9 cellular contexts compared by ENCODE assay signal in genomic region chr2:120856421-120856862, GRCh38.
DNase-seq lines count a peak whose midpoint lies in the region; TF ChIP-seq lines count a peak whose summit lies in the region.
"Had no signal": no experiment of that assay in that cellular context is flagged by ENCODE, and none has a peak within 500 bp of the region (broad histone marks: within the 10 kb centered on the region; RNA-seq: fewer than 3 reads in every experiment).

No MANE protein-coding gene starts in this region.

- no peak for TF ChIP-seq EP300 in transverse colon (IDR thresholded peaks at IDR 0.05; ENCODE audit: low read depth)

- no peak overlapping the region for H3K4me3 ChIP-seq in transverse colon
- H3K4me3 ChIP-seq: stomach had no signal

- in situ Hi-C loops in transverse colon (cut with MboI; ENCODE audit: low pct_ligation_motif_present in 1 of 4, low pct_unique_long_range_greater_than_20kb in 1 of 4, low sequenced_read_pairs in 3 of 4): no loop called here
- in situ Hi-C loops in GM13977 (cut with MboI; ENCODE audit: low pct_unique_long_range_greater_than_20kb, low sequenced_read_pairs, unreplicated experiment): no loop called here

- H3K4me1 ChIP-seq in transverse colon: no peaks in the 10 kb centered on the region

- DNase-seq in HCEC 1CT: peak; percentile 19
- DNase-seq in astrocyte of the hippocampus (ENCODE audit: low read depth, low spot score): peak; percentile 80
- peak; percentile 71 for DNase-seq in left kidney (ENCODE audit: low read depth, low spot score)
- no peak for DNase-seq in transverse colon
- DNase-seq in NCI-H146 (lab: John Stamatoyannopoulos, UW): no peak
- no peak for DNase-seq in activated T-cell treated with anti-CD3 and anti-CD28 coated beads, Interleukin-2, amount 50 U/mL, for 48 hours
- no peak for DNase-seq in GM13977 (ENCODE audit: low spot score)
- DNase-seq: stimulated activated CD4-positive, alpha-beta T cell treated with anti-CD3 and anti-CD28 coated beads, Interleukin-1b, Interleukin-23, amount 100 ng/mL, for 48 hours; stomach had no signal

- no peaks in the 10 kb centered on the region for H3K9me3 ChIP-seq in transverse colon
- H3K9me3 ChIP-seq: stomach had no signal

- no peak for TF ChIP-seq POLR2A in transverse colon (IDR thresholded peaks at IDR 0.05)

- no peaks in the 10 kb centered on the region for H3K36me3 ChIP-seq in transverse colon
- H3K36me3 ChIP-seq: stomach had no signal

- WGBS in transverse colon (ENCODE audit: low coverage in 1 of 2), 2 donors: 71% methylated on average over 13 of the region's 13 CpGs; no CpG with 5 or more reads in 1 of the 2 donors

- H3K27ac ChIP-seq in transverse colon: no peak overlapping the region
- H3K27ac ChIP-seq: stomach had no signal

- TF ChIP-seq CTCF in transverse colon (IDR thresholded peaks at IDR 0.05) (peak; percentile 7 to 29 (median 18)), GM13977 (IDR thresholded peaks at IDR 0.05; ENCODE audit: extremely low read depth, insufficient read depth, missing control alignments) (no peak)

- no peaks in the 10 kb centered on the region for H3K27me3 ChIP-seq in transverse colon
- H3K27me3 ChIP-seq: stomach had no signal

- intact Hi-C loops in transverse colon (cut with DNase I; ENCODE audit: low total_unique reads): loop anchor here (10.0 kb wide), 1 partner anchor 122 kb away; the partner anchor contains the start of gene GLI2

Comparison
In these comparisons a context has a peak if more than half of its experiments do, and no peak if none do; other contexts are left out.
1. DNase-seq: peak in HCEC 1CT (single experiment), astrocyte of the hippocampus (single experiment) and left kidney (single experiment); none in transverse colon (single experiment), NCI-H146 (single experiment), activated T-cell treated with anti-CD3 and anti-CD28 coated beads, Interleukin-2, amount 50 U/mL, for 48 hours (0 of 2) and GM13977 (single experiment).